In the genomic region with DNA sequence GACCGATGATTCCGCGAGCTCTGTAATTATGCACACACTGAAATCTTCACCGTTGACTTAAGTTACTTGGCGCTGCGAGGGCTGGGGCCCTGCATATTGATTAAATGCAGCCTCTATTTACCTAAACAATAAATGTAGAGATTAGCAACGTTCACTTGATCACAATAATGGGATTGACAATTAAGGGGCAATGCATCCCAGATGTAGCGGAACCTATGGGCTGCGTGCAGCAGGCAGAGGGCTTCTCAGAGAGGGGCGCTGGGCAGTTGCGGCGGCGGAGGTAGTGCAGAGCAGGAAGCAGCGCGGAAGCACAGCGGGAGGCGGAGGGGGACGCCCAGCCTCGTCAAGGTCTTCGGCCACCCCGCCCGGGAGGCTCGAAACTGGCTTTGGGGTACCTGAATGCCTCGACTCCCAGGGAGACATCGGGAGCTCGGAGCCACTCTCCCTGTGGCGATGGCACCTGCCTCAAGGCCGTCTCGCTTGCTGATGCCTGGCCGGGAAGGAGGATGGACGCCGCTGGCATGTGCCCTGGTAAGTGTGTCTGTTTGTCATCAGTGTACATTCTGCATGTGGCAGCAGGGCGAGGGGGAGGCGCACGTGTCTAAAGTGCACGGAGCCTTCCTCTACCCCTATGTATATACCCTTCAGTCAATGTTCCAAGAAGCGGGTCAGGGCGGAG, we compare ENCODE assay signal across 9 cellular contexts. TPM values are rescaled to one million over a fixed set of nuclear protein-coding genes. Genes with fewer than 3 reads are reported as not detected.
DNase-seq lines count a peak whose midpoint lies in the region; ATAC-seq and TF ChIP-seq lines count a peak whose summit lies in the region.
"Had no signal": no experiment of that assay in that cellular context is flagged by ENCODE, and none has a peak within 500 bp of the region (broad histone marks: within the 10 kb centered on the region; RNA-seq: fewer than 3 reads in every experiment).

No MANE protein-coding gene starts in this region.

- TF ChIP-seq CTCF in GM06990 (IDR thresholded peaks at IDR 0.05; ENCODE audit: insufficient read depth, low read length, poor library complexity, severe bottlenecking): no peak
- TF ChIP-seq CTCF in RWPE2 (IDR thresholded peaks at IDR 0.05; ENCODE audit: poor library complexity, severe bottlenecking): no peak
- no peak for TF ChIP-seq CTCF in osteoblast (IDR thresholded peaks at IDR 0.05; ENCODE audit: extremely low read depth, low read depth, low read length)

- ATAC-seq in RWPE2 (ENCODE audit: low read depth) (peak; percentile 48), GM18517 (IDR thresholded peaks at IDR 0.05; ENCODE audit: unreplicated experiment) (no peak), HG03460 (IDR thresholded peaks at IDR 0.05; ENCODE audit: unreplicated experiment) (no peak)

- H4K20me1 ChIP-seq in osteoblast (ENCODE audit: insufficient read depth, low read length): no peaks in the 10 kb centered on the region

- no peak overlapping the region for H2AFZ ChIP-seq in osteoblast (ENCODE audit: low read length)

- H3K4me3 ChIP-seq in GM06990 (replicated peaks; ENCODE audit: low read depth, low read length) (peak overlapping the region; percentile 63), RWPE2 (ENCODE audit: severe bottlenecking) (peak overlapping the region; percentile 27), osteoblast (ENCODE audit: insufficient read depth, low read length) (peak overlapping the region; percentile 51)

- H3K27ac ChIP-seq in RWPE2 (ENCODE audit: poor library complexity, severe bottlenecking): no peak overlapping the region
- no peak overlapping the region for H3K27ac ChIP-seq in osteoblast (ENCODE audit: low read depth, low read length)

- H3K27me3 ChIP-seq in GM06990 (replicated peaks; ENCODE audit: control insufficient read depth, insufficient read depth, low read length) (peaks cover 4% of the 10 kb centered on the region), RWPE2 (ENCODE audit: insufficient read depth, poor library complexity, severe bottlenecking) (peaks cover 62% of the 10 kb centered on the region), osteoblast (ENCODE audit: insufficient read depth, low read length) (peaks cover 86% of the 10 kb centered on the region)

- DNase-seq in GM06990 (ENCODE audit: extremely low read depth, insufficient read length) (peak; percentile 28), RWPE2 (ENCODE audit: low spot score) (no peak), erythroblast (lab: John Stamatoyannopoulos, UW) (peak; percentile 23 to 29), osteoblast (ENCODE audit: insufficient read length, low spot score, missing footprints) (peak; percentile 81), NCI-H187 (lab: John Stamatoyannopoulos, UW) (no peak), globus pallidus (ENCODE audit: low spot score) (no peak)

- peak overlapping the region; percentile 58 for H3K4me2 ChIP-seq in osteoblast (ENCODE audit: insufficient read depth, low read length)

- TF ChIP-seq POLR2A in erythroblast (IDR thresholded peaks at IDR 0.05; ENCODE audit: low read length): no peak

- H3K9me3 ChIP-seq in RWPE2 (ENCODE audit: severe bottlenecking) (no peaks in the 10 kb centered on the region), osteoblast (ENCODE audit: low read depth, low read length) (no peaks in the 10 kb centered on the region)

- no peaks in the 10 kb centered on the region for H3K4me1 ChIP-seq in RWPE2 (ENCODE audit: insufficient read depth, poor library complexity, severe bottlenecking)
- peaks cover 5% of the 10 kb centered on the region for H3K4me1 ChIP-seq in osteoblast (ENCODE audit: insufficient read depth, low read length)

- H3K79me2 ChIP-seq in osteoblast (ENCODE audit: insufficient read depth, low read length): no peaks in the 10 kb centered on the region

- H3K36me3 ChIP-seq in GM06990 (ENCODE audit: control insufficient read depth, insufficient read depth, low read length) (no peaks in the 10 kb centered on the region), RWPE2 (ENCODE audit: low read depth) (no peaks in the 10 kb centered on the region), osteoblast (ENCODE audit: insufficient read depth, low read length) (no peaks in the 10 kb centered on the region)

RNA-seq across cellular contexts. Expression of gene SP9, which starts 7.7 kb away (rescaled TPM):
- total RNA-seq in osteoblast: not detected in 2 replicates
- total RNA-seq: subcutaneous adipose tissue had no signal

Comparison
In these comparisons a context has a peak if more than half of its experiments do, and no peak if none do; other contexts are left out.
1. DNase-seq: peak in GM06990 (single experiment), erythroblast (2 of 2) and osteoblast (single experiment); none in RWPE2 (single experiment), NCI-H187 (0 of 2) and globus pallidus (single experiment).
2. Peak in every context shown above with its lines, with median percentiles within 50 percentile points of each other: H3K4me3 ChIP-seq.